ENCODE assay signal across 28 cellular contexts in genomic region chr21:33648555-33648954, GRCh38.
"Had no signal": no experiment of that assay in that cellular context is flagged by ENCODE, and none has a peak within 500 bp of the region (broad histone marks: within the 10 kb centered on the region; RNA-seq: fewer than 3 reads in every experiment).

No MANE protein-coding gene starts in this region.

- DNase-seq: activated CD4-positive, alpha-beta T cell treated with anti-CD3 and anti-CD28 coated beads for 4 hours; activated CD8-positive, alpha-beta memory T cell treated with anti-CD3 and anti-CD28 coated beads, Interleukin-2, amount 50 U/mL, for 4 hours; activated CD8-positive, alpha-beta T cell treated with anti-CD3 and anti-CD28 coated beads for 36 hours; activated gamma-delta T cell treated with Interleukin-2 at 50 U/mL for 16 hours; activated T-cell treated with anti-CD3 and anti-CD28 coated beads, Interleukin-2, amount 50 U/mL, for 72 hours; aorta; body of pancreas; central memory CD4-positive, alpha-beta T cell; MM.1S; NCI-H1105; NCI-H1436 treated with DMSO at 0.1 percent for 48 hours; NCI-H187; NCI-H2081; NCI-H510A treated with DMSO at 0.1 percent for 48 hours; NCI-H69; NK-92 treated with Interleukin-12 subunit alpha and Interleukin-12 subunit beta, amount 100 ng/mL, for 24 hours; OCI-M1; Peyer's patch; Right ventricle myocardium superior; SJCRH30; SK-N-SH; T-helper 1 cell; WERI-Rb-1 had no signal

- H3K4me2 ChIP-seq: SK-N-SH had no signal

- H3K27ac Mint-ChIP-seq: activated CD8-positive, alpha-beta T cell treated with anti-CD3 and anti-CD28 coated beads for 36 hours; activated naive CD4-positive, alpha-beta T cell treated with anti-CD3 and anti-CD28 coated beads, Interleukin-2, amount 50 U/mL, for 24 hours; activated T-cell treated with anti-CD3 and anti-CD28 coated beads, Interleukin-2, amount 50 U/mL, for 72 hours; activated T-helper 2 cell treated with anti-CD3 and anti-CD28 coated beads, Interferon-gamma antibody, Interleukin-2, Interleukin-4, amounts not matched to agents 10 μg/mL and 5 μg/mL and 100 μg/mL, durations not matched to agents 14 hours and 24 hours and 36 hours had no signal

- H3K36me3 Mint-ChIP-seq: activated naive CD4-positive, alpha-beta T cell treated with anti-CD3 and anti-CD28 coated beads, Interleukin-2, amount 50 U/mL, for 24 hours had no signal

- H3K9me3 Mint-ChIP-seq: activated CD8-positive, alpha-beta T cell treated with anti-CD3 and anti-CD28 coated beads for 36 hours; activated naive CD4-positive, alpha-beta T cell treated with anti-CD3 and anti-CD28 coated beads, Interleukin-2, amount 50 U/mL, for 24 hours; activated T-cell treated with anti-CD3 and anti-CD28 coated beads, Interleukin-2, amount 50 U/mL, for 72 hours; activated T-helper 2 cell treated with anti-CD3 and anti-CD28 coated beads, Interferon-gamma antibody, Interleukin-2, Interleukin-4, amounts not matched to agents 10 μg/mL and 5 μg/mL and 100 μg/mL, durations not matched to agents 14 hours and 24 hours and 36 hours had no signal

- H3K27me3 ChIP-seq: body of pancreas, Peyer's patch, SJCRH30 had no signal

- FAIRE-seq: bronchial epithelial cell had no signal

- H3K9me3 ChIP-seq: body of pancreas, Peyer's patch, SJCRH30, SK-N-SH had no signal

- ATAC-seq: activated CD4-positive, CD25-positive, alpha-beta regulatory T cell treated with anti-CD3 and anti-CD28 coated beads, Interleukin-2, amount 50 U/mL, for 24 hours; activated CD8-positive, alpha-beta T cell treated with anti-CD3 and anti-CD28 coated beads for 36 hours; activated T-cell treated with anti-CD3 and anti-CD28 coated beads, Interleukin-2, amount 50 U/mL, for 72 hours; body of pancreas had no signal

- H3K4me3 ChIP-seq: body of pancreas, Peyer's patch, SJCRH30 had no signal

- H3K36me3 ChIP-seq: Peyer's patch, SJCRH30, WERI-Rb-1 had no signal

- H3K4me3 Mint-ChIP-seq: activated CD8-positive, alpha-beta T cell treated with anti-CD3 and anti-CD28 coated beads for 36 hours; activated naive CD4-positive, alpha-beta T cell treated with anti-CD3 and anti-CD28 coated beads, Interleukin-2, amount 50 U/mL, for 24 hours; activated T-cell treated with anti-CD3 and anti-CD28 coated beads, Interleukin-2, amount 50 U/mL, for 72 hours had no signal

- H3K27ac ChIP-seq: body of pancreas, Peyer's patch, RWPE1, SJCRH30, WERI-Rb-1 had no signal

- H3K9ac ChIP-seq: SK-N-SH had no signal
